In genomic region chr15:83092309-83092976, GRCh38 we compare ENCODE assay signal across 8 cellular contexts. TPM values are rescaled to one million over a fixed set of nuclear protein-coding genes. Genes with fewer than 3 reads are reported as not detected.
DNase-seq lines count a peak whose midpoint lies in the region; ATAC-seq and TF ChIP-seq lines count a peak whose summit lies in the region.

No MANE protein-coding gene starts in this region.

- ATAC-seq in GM18502 (IDR thresholded peaks at IDR 0.05; ENCODE audit: poor library complexity, unreplicated experiment) (peak; percentile 79), HG02678 (IDR thresholded peaks at IDR 0.05; ENCODE audit: unreplicated experiment) (peak; percentile 77)

- DNase-seq in SK-MEL-5 (ENCODE audit: low read depth, low spot score) (peak; percentile 6), left ventricle myocardium inferior (no peak), type B pancreatic cell (ENCODE audit: extremely low spot score, unreplicated experiment) (no peak), GOT3 (lab: John Stamatoyannopoulos, UW) (no peak), NCI-H524 treated with DMSO at 0.1 percent for 48 hours (lab: John Stamatoyannopoulos, UW) (no peak)
- DNase-seq in stimulated activated CD4-positive, alpha-beta T cell treated with anti-CD3 and anti-CD28 coated beads, Interleukin-4, amount 100 ng/mL, for 24 hours, result no peak

- no peaks in the 10 kb centered on the region for H3K36me3 Mint-ChIP-seq in type B pancreatic cell

- intact Hi-C loops in left ventricle myocardium inferior (cut with micrococcal nuclease), result no loop called here

- peaks cover 11% of the 10 kb centered on the region for H3K4me1 Mint-ChIP-seq in type B pancreatic cell (ENCODE audit: unreplicated experiment)

- no peaks in the 10 kb centered on the region for H3K36me3 ChIP-seq in left ventricle myocardium inferior

- H3K27ac Mint-ChIP-seq in type B pancreatic cell, result peak overlapping the region; percentile 83

- peak overlapping the region; percentile 40 for H3K27ac ChIP-seq in left ventricle myocardium inferior (replicated peaks)

- peaks cover 5% of the 10 kb centered on the region for H3K4me1 ChIP-seq in left ventricle myocardium inferior

- no peaks in the 10 kb centered on the region for H3K27me3 ChIP-seq in left ventricle myocardium inferior (ENCODE audit: low read depth)

- no peaks in the 10 kb centered on the region for H3K9me3 Mint-ChIP-seq in type B pancreatic cell

- no peak for TF ChIP-seq CTCF in left ventricle myocardium inferior (IDR thresholded peaks at IDR 0.05; ENCODE audit: borderline replicate concordance)
- no peak for TF ChIP-seq CTCF in type B pancreatic cell (conservative IDR thresholded peaks at IDR 0.05)

- H3K4me3 ChIP-seq in left ventricle myocardium inferior, result no peak overlapping the region

- peak overlapping the region; percentile 6 for H3K4me3 Mint-ChIP-seq in type B pancreatic cell

- H3K27me3 Mint-ChIP-seq in type B pancreatic cell, result peaks cover 17% of the 10 kb centered on the region

- in situ Hi-C loops in SK-MEL-5 (cut with HindIII; ENCODE audit: low pct_unique_long_range_greater_than_20kb, low sequenced_read_pairs), result no loop called here

- peaks cover 8% of the 10 kb centered on the region for H3K9me3 ChIP-seq in left ventricle myocardium inferior (replicated peaks)

RNA-seq across cellular contexts. Expression of gene TM6SF1, which starts 15.0 kb away (rescaled TPM):
- 0.08 TPM in 1 of 2 replicates, not detected in the other for total RNA-seq in SK-MEL-5 (2014; rRNA removed; shearing (Covaris generic))
- polyA plus RNA-seq in SK-MEL-5 (2015; cell fraction: cytosol; rRNA removed), result not detected in 2 replicates
- 0.72 TPM in 1 of 2 replicates, not detected in the other for polyA plus RNA-seq in SK-MEL-5 (2015; cell fraction: nucleus; rRNA removed)
- total RNA-seq in left ventricle myocardium inferior (4.7 TPM), type B pancreatic cell (ENCODE audit: low replicate concordance) (0.14 and 0.24 TPM in 2 replicates)

RNA-seq across cellular contexts. Expression of gene BTBD1, which starts 25.4 kb away (rescaled TPM):
- 137 and 147 TPM in 2 replicates for total RNA-seq in SK-MEL-5 (2014; rRNA removed; shearing (Covaris generic))
- polyA plus RNA-seq in SK-MEL-5 (2015; cell fraction: cytosol; rRNA removed), result 79.8 and 90.7 TPM in 2 replicates
- 40.2 and 48.0 TPM in 2 replicates for polyA plus RNA-seq in SK-MEL-5 (2015; cell fraction: nucleus; rRNA removed)
- total RNA-seq in left ventricle myocardium inferior (169 TPM), type B pancreatic cell (ENCODE audit: low replicate concordance) (40.5 and 40.7 TPM in 2 replicates)
